Comparison of ENCODE assay signal across 8 cellular contexts in the genomic region with DNA sequence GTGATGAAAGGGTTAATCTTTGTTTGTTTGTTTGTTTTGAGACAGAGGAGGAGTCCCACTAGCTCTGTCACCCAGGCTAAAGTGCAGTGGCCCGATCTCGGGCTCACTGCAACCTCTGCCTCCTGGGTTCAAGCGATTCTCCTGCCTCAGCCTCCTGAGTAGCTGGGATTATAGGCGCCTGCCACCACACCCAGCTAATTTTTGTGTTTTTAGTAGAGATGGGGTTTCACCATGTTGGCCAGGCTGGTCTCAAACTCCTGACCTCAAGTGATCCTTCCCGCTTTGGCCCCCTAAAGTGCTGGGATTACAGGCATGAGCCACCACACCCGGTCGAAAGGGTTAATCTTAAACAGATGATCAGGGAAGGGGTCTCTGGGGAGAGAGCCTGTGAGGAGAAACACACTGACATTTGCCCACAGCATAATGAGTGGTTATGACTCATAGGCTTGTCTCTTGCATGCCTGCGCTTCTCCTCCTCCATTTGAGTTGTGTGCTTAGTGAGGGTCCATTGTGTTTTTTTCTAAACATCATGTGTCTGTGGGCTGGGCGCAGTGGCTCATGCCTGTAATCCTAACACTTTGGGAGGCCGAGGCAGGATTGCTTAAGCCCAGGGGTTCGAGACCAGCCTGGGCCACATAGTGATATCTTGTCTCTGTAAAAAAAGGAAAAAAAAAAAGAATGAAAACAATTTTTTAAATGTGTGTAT. TPM values are rescaled to one million over a fixed set of nuclear protein-coding genes. Genes with fewer than 3 reads are reported as not detected.
A peak's percentile ranks its signal among the peaks of the same experiment; 100 is the strongest.
DNase-seq lines count a peak whose midpoint lies in the region; TF ChIP-seq lines count a peak whose summit lies in the region.
"Not testable (repeated sequence)": the region's sequence is repeated elsewhere in the genome, so short reads cannot be mapped to it uniquely, and the experiment has no call there.

No MANE protein-coding gene starts in this region.

- not testable (repeated sequence) for H3K27me3 Mint-ChIP-seq in T-helper 2 cell treated with Interferon-gamma antibody and Interleukin-4, amounts not matched to agents 5 μg/mL and 100 μg/mL, for 36 hours (ENCODE audit: low read depth); nephron progenitor cell (ENCODE audit: low read depth, poor library complexity); type B pancreatic cell

- not testable (repeated sequence) for H3K36me3 Mint-ChIP-seq in T-helper 2 cell treated with Interferon-gamma antibody and Interleukin-4, amounts not matched to agents 5 μg/mL and 100 μg/mL, for 36 hours (ENCODE audit: low read depth); nephron progenitor cell (ENCODE audit: low read depth); type B pancreatic cell

- DNase-seq in Caki2 (ENCODE audit: low read depth) (peak; percentile 85), HS-5 (ENCODE audit: low read depth) (peak; percentile 88), NCI-H446 (lab: John Stamatoyannopoulos, UW) (peak; percentile 29 to 57), astrocyte of the hippocampus (ENCODE audit: low read depth, low spot score) (peak; percentile 95), fibroblast of the aortic adventitia (ENCODE audit: low read depth) (peak; percentile 95)
- not testable (repeated sequence) for DNase-seq in T-helper 2 cell treated with Interferon-gamma antibody and Interleukin-4, amounts not matched to agents 5 μg/mL and 100 μg/mL, for 36 hours (ENCODE audit: low spot score); nephron progenitor cell; type B pancreatic cell (ENCODE audit: extremely low spot score, unreplicated experiment)

- peak overlapping the region; percentile 68 for H3K4me3 Mint-ChIP-seq in T-helper 2 cell treated with Interferon-gamma antibody and Interleukin-4, amounts not matched to agents 5 μg/mL and 100 μg/mL, for 36 hours
- peak overlapping the region; percentile 54 for H3K4me3 Mint-ChIP-seq in nephron progenitor cell
- H3K4me3 Mint-ChIP-seq in type B pancreatic cell = peak overlapping the region; percentile 80

- in situ Hi-C loops in Caki2 (cut with HindIII; ENCODE audit: low pct_unique_long_range_greater_than_20kb, low sequenced_read_pairs) = not testable (repeated sequence)

- not testable (repeated sequence) for TF ChIP-seq CTCF in fibroblast of the aortic adventitia (IDR thresholded peaks at IDR 0.05; ENCODE audit: insufficient read depth, low read length); nephron progenitor cell (IDR thresholded peaks at IDR 0.05); type B pancreatic cell (conservative IDR thresholded peaks at IDR 0.05)

- not testable (repeated sequence) for H3K4me3 ChIP-seq in fibroblast of the aortic adventitia (ENCODE audit: low read depth, low read length)

- H3K4me1 Mint-ChIP-seq in T-helper 2 cell treated with Interferon-gamma antibody and Interleukin-4, amounts not matched to agents 5 μg/mL and 100 μg/mL, for 36 hours (ENCODE audit: low read depth) = not testable (repeated sequence)
- H3K4me1 Mint-ChIP-seq in nephron progenitor cell (peaks cover 20% of the 10 kb centered on the region), type B pancreatic cell (ENCODE audit: unreplicated experiment) (peaks cover 20% of the 10 kb centered on the region)

- not testable (repeated sequence) for H3K27ac Mint-ChIP-seq in T-helper 2 cell treated with Interferon-gamma antibody and Interleukin-4, amounts not matched to agents 5 μg/mL and 100 μg/mL, for 36 hours
- H3K27ac Mint-ChIP-seq in nephron progenitor cell (peak overlapping the region; percentile 42), type B pancreatic cell (peak overlapping the region; percentile 27)

- H3K9me3 Mint-ChIP-seq in T-helper 2 cell treated with Interferon-gamma antibody and Interleukin-4, amounts not matched to agents 5 μg/mL and 100 μg/mL, for 36 hours; nephron progenitor cell; type B pancreatic cell: not testable (repeated sequence)

RNA-seq across cellular contexts. Expression of a gene that starts 1.8 kb away (rescaled TPM):
- 16.0 and 18.0 TPM in 2 replicates for total RNA-seq in Caki2 (2014; rRNA removed; shearing (Covaris generic); ENCODE audit: low replicate concordance)
- total RNA-seq in fibroblast of the aortic adventitia (ENCODE audit: low replicate concordance) (12.2 and 23.9 TPM in 2 replicates), type B pancreatic cell (ENCODE audit: low replicate concordance) (19.0 and 21.8 TPM in 2 replicates)

RNA-seq across cellular contexts. Expression of a gene that starts 13.4 kb away (rescaled TPM):
- 1.2 TPM in 1 of 2 replicates, not detected in the other for total RNA-seq in Caki2 (2014; rRNA removed; shearing (Covaris generic); ENCODE audit: low replicate concordance)
- total RNA-seq in fibroblast of the aortic adventitia (ENCODE audit: low replicate concordance) (2.9 and 7.0 TPM in 2 replicates), type B pancreatic cell (ENCODE audit: low replicate concordance) (4.2 and 4.9 TPM in 2 replicates)

RNA-seq across cellular contexts. Expression of a gene that starts 18.7 kb away (rescaled TPM):
- not detected in 2 replicates for total RNA-seq in Caki2 (2014; rRNA removed; shearing (Covaris generic); ENCODE audit: low replicate concordance)
- total RNA-seq in fibroblast of the aortic adventitia (ENCODE audit: low replicate concordance) (not detected in 2 replicates), type B pancreatic cell (ENCODE audit: low replicate concordance) (0.14 TPM in 1 of 2 replicates, not detected in the other)
